Comparison of ENCODE assay signal across 13 cellular contexts in genomic region chr3:138097192-138097829, GRCh38. TPM values are rescaled to one million over a fixed set of nuclear protein-coding genes. Genes with fewer than 3 reads are reported as not detected.
DNase-seq lines count a peak whose midpoint lies in the region; ATAC-seq, FAIRE-seq and TF ChIP-seq lines count a peak whose summit lies in the region.
"Had no signal": no experiment of that assay in that cellular context is flagged by ENCODE, and none has a peak within 500 bp of the region (broad histone marks: within the 10 kb centered on the region; RNA-seq: fewer than 3 reads in every experiment).

No MANE protein-coding gene starts in this region.

- SMC1A ChIA-PET in GM12878 (lab: Charles Lee; ENCODE audit: uncharacterized antibody, unreplicated experiment): no interaction called here

- RAD21 ChIA-PET in GM12878 (lab: Charles Lee; ENCODE audit: unreplicated experiment): no interaction called here

- no peak overlapping the region for H2AFZ ChIP-seq in GM12878 (ENCODE audit: control insufficient read depth, low read depth, low read length)
- no peak overlapping the region for H2AFZ ChIP-seq in parathyroid adenoma

- no peaks in the 10 kb centered on the region for H4K20me1 ChIP-seq in GM12878 (ENCODE audit: control insufficient read depth, insufficient read depth)

- DNase-seq in DMS 273 (lab: John Stamatoyannopoulos, UW; ENCODE audit: unreplicated experiment): peak; percentile 60
- no peak for DNase-seq in DMS 273 treated with DMSO at 0.1 percent for 48 hours (lab: John Stamatoyannopoulos, UW)
- DNase-seq in GM12878 (ENCODE audit: low read depth, low spot score): no peak
- DNase-seq in NCI-H345 (lab: John Stamatoyannopoulos, UW): no peak
- DNase-seq in RKO (ENCODE audit: low spot score): no peak
- DNase-seq: activated CD4-positive, alpha-beta T cell treated with anti-CD3 and anti-CD28 coated beads, Interleukin-2, amount 50 U/mL, for 4 hours; NCI-H748 treated with DMSO at 0.1 percent for 48 hours; spleen; tibial artery had no signal

- TF ChIP-seq CTCF in GM12878 (IDR thresholded peaks at IDR 0.05 in 2 of 3, conservative IDR thresholded peaks at IDR 0.05 in 1 of 3; ENCODE audit: control insufficient read depth in 2 of 3, extremely low read depth in 1 of 3, insufficient read depth in 1 of 3, low read depth in 3 of 3, low read length in 3 of 3) (peak in 2 of 3 experiments; percentile 21 to 50; a peak in 2 of 6 replicates), parathyroid adenoma (IDR thresholded peaks at IDR 0.05) (peak; percentile 19)

- no peak for TF ChIP-seq EP300 in GM12878 (IDR thresholded peaks at IDR 0.05; ENCODE audit: borderline replicate concordance in 1 of 2, control insufficient read depth in 1 of 2, low read depth in 2 of 2, low read length in 2 of 2)

- no peak for TF ChIP-seq RAD21 in GM12878 (IDR thresholded peaks at IDR 0.05; ENCODE audit: insufficient read depth, low read depth, low read length)

- H3K4me2 ChIP-seq in GM12878 (ENCODE audit: control insufficient read depth, insufficient read depth) (no peak overlapping the region), parathyroid adenoma (ENCODE audit: low read length) (no peak overlapping the region)

- H3K4me1 ChIP-seq in GM12878 (ENCODE audit: control insufficient read depth, insufficient read depth, low read length) (no peaks in the 10 kb centered on the region), parathyroid adenoma (peaks cover 3% of the 10 kb centered on the region)
- H3K4me1 ChIP-seq: spleen, tibial artery had no signal

- CTCF ChIA-PET in GM12878 (lab: Yijun Ruan, JAX): no interaction called here

- no peak overlapping the region for H3K4me3 ChIP-seq in GM12878
- H3K4me3 ChIP-seq in parathyroid adenoma (ENCODE audit: low read depth, low read length): no peak overlapping the region
- H3K4me3 ChIP-seq: spleen, tibial artery had no signal

- in situ Hi-C loops in GM12878 (cut with MboI): no loop called here

- no TSS peak for BruUV-seq in GM12878 (replicated peaks; lab: Mats Ljungman, UMichigan)

- intact Hi-C loops in GM12878 (cut with micrococcal nuclease; ENCODE audit: unreplicated experiment): no loop called here

- 57% methylated on average over 10 of the region's 10 CpGs for WGBS in GM12878 (ENCODE audit: insufficient coverage, insufficient replicate concordance, low lambda C conversion rate, missing lambda C conversion rate)

- H3K27me3 ChIP-seq in GM12878 (replicated peaks in 1 of 2; ENCODE audit: control insufficient read depth in 2 of 2, insufficient read depth in 2 of 2, low read length in 1 of 2): no peaks in the 10 kb centered on the region; a peak in 1 of 4 replicates
- no peaks in the 10 kb centered on the region for H3K27me3 ChIP-seq in parathyroid adenoma (ENCODE audit: control insufficient read depth, insufficient read depth, low read length)
- H3K27me3 ChIP-seq: spleen, tibial artery had no signal

- POLR2A ChIA-PET in GM12878 (lab: Charles Lee): no interaction called here

- H3K9ac ChIP-seq in GM12878 (ENCODE audit: control insufficient read depth, insufficient read depth, low read length) (no peak overlapping the region), parathyroid adenoma (no peak overlapping the region)

- H3K36me3 ChIP-seq in GM12878 (ENCODE audit: control insufficient read depth in 2 of 2, insufficient read depth in 2 of 2, low read length in 1 of 2): no peaks in the 10 kb centered on the region
- H3K36me3 ChIP-seq in parathyroid adenoma (ENCODE audit: control insufficient read depth, insufficient read depth, low read length): no peaks in the 10 kb centered on the region

- H3K27ac ChIP-seq in GM12878 (ENCODE audit: control insufficient read depth, insufficient read depth): no peak overlapping the region
- no peak overlapping the region for H3K27ac ChIP-seq in parathyroid adenoma
- H3K27ac ChIP-seq: spleen, tibial artery had no signal

- H3K79me2 ChIP-seq in GM12878 (ENCODE audit: control insufficient read depth, insufficient read depth, low read length): no peaks in the 10 kb centered on the region
- no peaks in the 10 kb centered on the region for H3K79me2 ChIP-seq in parathyroid adenoma

- FAIRE-seq in GM12878 (lab: Jason Lieb, UNC): no peak

- ATAC-seq in HG02981 (IDR thresholded peaks at IDR 0.05; ENCODE audit: unreplicated experiment) (peak; percentile 73), GM12878 (peak; percentile 80), HG03108 (IDR thresholded peaks at IDR 0.05; ENCODE audit: unreplicated experiment) (no peak)

- no peak for TF ChIP-seq POLR2A in GM12878 (IDR thresholded peaks at IDR 0.05; ENCODE audit: low read depth, low read length)

- no peaks in the 10 kb centered on the region for H3K9me3 ChIP-seq in GM12878 (replicated peaks; ENCODE audit: control insufficient read depth, insufficient read depth, low read length)
- H3K9me3 ChIP-seq in parathyroid adenoma (ENCODE audit: control insufficient read depth, low read length): no peaks in the 10 kb centered on the region
- H3K9me3 ChIP-seq: spleen, tibial artery had no signal

TF ChIP-seq in GM12878, 131 proteins besides CTCF, POLR2A, EP300 and RAD21:
- TF ChIP-seq MAX (IDR thresholded peaks at IDR 0.05; ENCODE audit: low read depth, low read length): no peak
- TF ChIP-seq PAX8 (IDR thresholded peaks at IDR 0.05): no peak
- TF ChIP-seq EGR1 (IDR thresholded peaks at IDR 0.05; ENCODE audit: borderline replicate concordance in 1 of 2, low read depth in 2 of 2, low read length in 2 of 2): no peak
- no peak for TF ChIP-seq PKNOX1 (IDR thresholded peaks at IDR 0.05)
- TF ChIP-seq ZNF274 (IDR thresholded peaks at IDR 0.05; ENCODE audit: insufficient read depth, insufficient read length): no peak
- TF ChIP-seq SIN3A (IDR thresholded peaks at IDR 0.05; ENCODE audit: low read depth, low read length): no peak
- no peak for TF ChIP-seq TCF7 (IDR thresholded peaks at IDR 0.05; ENCODE audit: borderline replicate concordance)
- TF ChIP-seq SREBF1 (IDR thresholded peaks at IDR 0.05; ENCODE audit: low read length): no peak
- TF ChIP-seq HDAC2 (IDR thresholded peaks at IDR 0.05): no peak
TF ChIP-seq in GM12878: peak in this region for 0.

RNA-seq across cellular contexts. Expression of gene DZIP1L, which starts 18.1 kb away (rescaled TPM):
- not detected in 2 replicates for total RNA-seq in GM12878 (2013; cell fraction: nucleolus; rRNA removed)
- total RNA-seq in GM12878 (2014; rRNA removed) (not detected in 2 replicates), GM12878 (2014; rRNA removed; fragmentation: Illumina TruSeq; extraction: Trizol) (not detected in 2 replicates), GM12878 (2021) (not detected in 2 replicates)
- not detected for polyA plus RNA-seq in GM12878 (2011; ENCODE audit: low read depth)
- polyA plus RNA-seq in GM12878 (2011; rRNA removed) (not detected in 2 replicates), GM12878 (2014; fragmentation: Illumina TruSeq; extraction: Trizol) (not detected in 2 replicates), GM12878 (2014; fragmentation: Nextera tagmentation; extraction: Ambion mirVana) (not detected), GM12878 (2014; rRNA removed) (not detected in 2 replicates), GM12878 (2016; fragmentation: Nextera tagmentation; extraction: Ambion mirVana) (not detected)
- polyA plus RNA-seq in GM12878 (2011; cell fraction: cytosol; rRNA removed): 0.02 and 0.03 TPM in 2 replicates
- 0.07 and 0.18 TPM in 2 replicates for polyA plus RNA-seq in GM12878 (2011; cell fraction: nucleus; rRNA removed)
- not detected in 2 replicates for polyA plus RNA-seq in GM12878 (2012)
- polyA minus RNA-seq in GM12878 (2011; rRNA and poly(A)+ RNA removed): not detected in 2 replicates
- not detected in 2 replicates for polyA minus RNA-seq in GM12878 (2011; cell fraction: cytosol; rRNA and poly(A)+ RNA removed)
- polyA minus RNA-seq in GM12878 (2011; cell fraction: nucleus; rRNA and poly(A)+ RNA removed): 0.10 TPM in 1 of 2 replicates, not detected in the other

RNA-seq across cellular contexts. Expression of gene A4GNT, which starts 34.9 kb away (rescaled TPM):
- total RNA-seq in GM12878 (2013; cell fraction: nucleolus; rRNA removed): not detected in 2 replicates
- total RNA-seq in GM12878 (2014; rRNA removed): not detected in 2 replicates
- not detected in 2 replicates for total RNA-seq in GM12878 (2014; rRNA removed; fragmentation: Illumina TruSeq; extraction: Trizol)
- total RNA-seq in GM12878 (2021): not detected in 2 replicates
- polyA plus RNA-seq in GM12878 (2011; ENCODE audit: low read depth): not detected
- polyA plus RNA-seq in GM12878 (2011; rRNA removed): not detected in 2 replicates
- not detected in 2 replicates for polyA plus RNA-seq in GM12878 (2011; cell fraction: cytosol; rRNA removed)
- polyA plus RNA-seq in GM12878 (2011; cell fraction: nucleus; rRNA removed): not detected in 2 replicates
- not detected in 2 replicates for polyA plus RNA-seq in GM12878 (2012)
- polyA plus RNA-seq in GM12878 (2014; fragmentation: Illumina TruSeq; extraction: Trizol): not detected in 2 replicates
- polyA plus RNA-seq in GM12878 (2014; fragmentation: Nextera tagmentation; extraction: Ambion mirVana): not detected
- not detected in 2 replicates for polyA plus RNA-seq in GM12878 (2014; rRNA removed)
- polyA plus RNA-seq in GM12878 (2016; fragmentation: Nextera tagmentation; extraction: Ambion mirVana): not detected
- not detected in 2 replicates for polyA minus RNA-seq in GM12878 (2011; rRNA and poly(A)+ RNA removed)
- not detected in 2 replicates for polyA minus RNA-seq in GM12878 (2011; cell fraction: cytosol; rRNA and poly(A)+ RNA removed)
- not detected in 2 replicates for polyA minus RNA-seq in GM12878 (2011; cell fraction: nucleus; rRNA and poly(A)+ RNA removed)
- total RNA-seq: A172, spleen had no signal
- polyA plus RNA-seq: spleen had no signal
